Comparison of ENCODE assay signal across 24 cellular contexts in the genomic region with DNA sequence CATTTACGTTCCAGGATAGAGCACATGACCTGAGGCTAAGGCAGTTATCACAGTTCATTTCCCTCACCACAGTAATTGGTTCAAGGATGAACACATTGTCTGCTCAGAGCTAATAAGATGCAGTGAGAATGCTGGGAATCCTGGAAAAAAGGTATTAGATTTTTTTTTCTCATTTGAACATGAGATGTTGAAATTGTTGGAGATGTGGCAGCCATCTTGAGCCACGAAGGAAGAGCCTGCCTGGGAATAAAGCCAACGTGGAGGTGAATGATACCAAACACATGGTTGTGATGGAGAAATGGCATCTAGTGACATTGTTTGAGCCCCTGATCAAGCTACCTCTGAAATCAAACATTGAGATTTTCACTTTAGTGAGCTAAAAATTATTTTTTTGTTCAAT. TPM values are rescaled to one million over a fixed set of nuclear protein-coding genes. Genes with fewer than 3 reads are reported as not detected.
A peak's percentile ranks its signal among the peaks of the same experiment; 100 is the strongest.
DNase-seq lines count a peak whose midpoint lies in the region; ATAC-seq, FAIRE-seq and TF ChIP-seq lines count a peak whose summit lies in the region.
"Had no signal": no experiment of that assay in that cellular context is flagged by ENCODE, and none has a peak within 500 bp of the region (broad histone marks: within the 10 kb centered on the region; RNA-seq: fewer than 3 reads in every experiment).

No MANE protein-coding gene starts in this region.

- peak; percentile 37 for FAIRE-seq in K562 (lab: Jason Lieb, UNC)
- FAIRE-seq: A204.1, GM12891, GM19239 had no signal

- WGBS in K562 (ENCODE audit: insufficient coverage, low coverage, missing lambda C conversion rate), result 10% methylated on average over 3 of the region's 3 CpGs

- in situ Hi-C loops in K562 (cut with MboI), result no loop called here

- no peak overlapping the region for H3K4me2 ChIP-seq in K562 (ENCODE audit: insufficient read depth, low read length)
- H3K4me2 ChIP-seq: BLaER1 had no signal

- peaks cover 0 to 4% of the 10 kb centered on the region in 2 experiments; a peak in 3 of 5 replicates for H3K4me1 ChIP-seq in K562 (replicated peaks in 1 of 2; ENCODE audit: control insufficient read depth in 2 of 2, insufficient read depth in 2 of 2, low read length in 2 of 2)
- H3K4me1 ChIP-seq: BE2C had no signal

- no peak for TF ChIP-seq POLR2A in K562 (conservative IDR thresholded peaks at IDR 0.05)

- TF ChIP-seq EP300 in Ishikawa (IDR thresholded peaks at IDR 0.05; ENCODE audit: borderline replicate concordance) (no peak), K562 (IDR thresholded peaks at IDR 0.05; ENCODE audit: low read length) (no peak)

- CTCF ChIA-PET in K562 (lab: Yijun Ruan, JAX; ENCODE audit: low intra/inter-chr PET ratio), result no interaction called here

- H3K9ac ChIP-seq in K562 (ENCODE audit: insufficient read depth in 1 of 2, low read depth in 2 of 2, low read length in 2 of 2), result no peak overlapping the region
- H3K9ac ChIP-seq: BLaER1 had no signal

- H2AFZ ChIP-seq in K562 (ENCODE audit: low read depth, low read length), result peak overlapping the region; percentile 41; the same call in 1 of the 2 replicates

- DNase-seq in K562 (ENCODE audit: extremely low read depth in 1 of 4, low spot score in 3 of 4) (no peak), GDM1 (lab: John Stamatoyannopoulos, UW) (no peak)
- DNase-seq: 8988T; ACHN; BE2C; C1 segment of cervical spinal cord; CD4-positive, alpha-beta memory T cell; CD4-positive, CD25-positive, alpha-beta regulatory T cell; CD8-positive, alpha-beta memory T cell; COR-L47; DMS 273 treated with DMSO at 0.1 percent for 48 hours; DMS153; DMS53; DMS79; DND-41; EL; GF-D8 had no signal

- H3K27me3 ChIP-seq in K562 (ENCODE audit: control insufficient read depth in 2 of 2, insufficient read depth in 2 of 2, low read length in 2 of 2), result no peaks in the 10 kb centered on the region
- H3K27me3 ChIP-seq: BE2C, BLaER1 had no signal

- H3K9me3 ChIP-seq in K562 (replicated peaks; ENCODE audit: control insufficient read depth, insufficient read depth, low read depth, low read length), result no peaks in the 10 kb centered on the region
- H3K9me3 ChIP-seq: BE2C had no signal

- no peak for ATAC-seq in K562
- ATAC-seq in HG03108 (IDR thresholded peaks at IDR 0.05; ENCODE audit: unreplicated experiment), result no peak
- no peak for ATAC-seq in HG02981 (IDR thresholded peaks at IDR 0.05; ENCODE audit: unreplicated experiment)

- BruUV-seq in K562 (replicated peaks; lab: Mats Ljungman, UMichigan), result no TSS peak

- H3K27ac ChIP-seq in K562 (ENCODE audit: extremely low read depth, low read depth, low read length), result no peak overlapping the region
- H3K27ac ChIP-seq: BLaER1 had no signal

- H3K79me2 ChIP-seq in K562 (ENCODE audit: control insufficient read depth, insufficient read depth, low read length), result no peaks in the 10 kb centered on the region

- H3K9me1 ChIP-seq in K562 (ENCODE audit: control insufficient read depth, insufficient read depth, low read length), result no peaks in the 10 kb centered on the region

- no peak overlapping the region for H3K4me3 ChIP-seq in K562
- H3K4me3 ChIP-seq: BLaER1 had no signal

- H4K20me1 ChIP-seq in K562 (replicated peaks; ENCODE audit: control insufficient read depth, insufficient read depth, low read length), result no peaks in the 10 kb centered on the region
- H4K20me1 ChIP-seq: BLaER1 had no signal

- POLR2A ChIA-PET in K562 (lab: Yijun Ruan, JAX), result interaction anchor here (1.7 kb wide), 1 partner anchor 16 kb away, joined by 8 read pairs; a partner anchor contains a TSS

- intact Hi-C loops in K562 (cut with micrococcal nuclease), result no loop called here

- TF ChIP-seq CTCF in K562 (IDR thresholded peaks at IDR 0.05 in 2 of 3, conservative IDR thresholded peaks at IDR 0.05 in 1 of 3; ENCODE audit: insufficient read depth in 2 of 3, low read depth in 1 of 3, low read length in 3 of 3), result no peak

- no peak for TF ChIP-seq RAD21 in Ishikawa (IDR thresholded peaks at IDR 0.05; ENCODE audit: low read depth)
- TF ChIP-seq RAD21 in K562 (CRISPR knock-in tag; conservative IDR thresholded peaks at IDR 0.05 in 1 of 2, IDR thresholded peaks at IDR 0.05 in 1 of 2), result no peak

- no peaks in the 10 kb centered on the region for H3K36me3 ChIP-seq in K562 (ENCODE audit: control insufficient read depth, insufficient read depth, low read length)
- H3K36me3 ChIP-seq: BE2C, BLaER1 had no signal

TF ChIP-seq in Ishikawa, 13 proteins besides CTCF, POLR2A, EP300 and RAD21:
- TF ChIP-seq, protein P1, sequence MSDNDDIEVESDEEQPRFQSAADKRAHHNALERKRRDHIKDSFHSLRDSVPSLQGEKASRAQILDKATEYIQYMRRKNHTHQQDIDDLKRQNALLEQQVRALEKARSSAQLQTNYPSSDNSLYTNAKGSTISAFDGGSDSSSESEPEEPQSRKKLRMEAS (IDR thresholded peaks at IDR 0.05), result 0 out of 2 replicates have a peak, but pooled peaks have one; percentile 16
- no peak for TF ChIP-seq CREB1 (IDR thresholded peaks at IDR 0.05; ENCODE audit: low read depth)
- no peak for TF ChIP-seq TEAD4 (IDR thresholded peaks at IDR 0.05)
- TF ChIP-seq YY1 (IDR thresholded peaks at IDR 0.05; ENCODE audit: low read depth), result no peak

TF ChIP-seq in K562, 482 proteins besides CTCF, POLR2A, EP300 and RAD21 (continues in another document):
- TF ChIP-seq L3MBTL2 (IDR thresholded peaks at IDR 0.05) (peak; percentile 82), PHB2 (IDR thresholded peaks at IDR 0.05; ENCODE audit: low read depth) (no peak), YY1 (IDR thresholded peaks at IDR 0.05; ENCODE audit: borderline replicate concordance in 1 of 3, control insufficient read depth in 1 of 3, extremely low read depth in 1 of 3, insufficient read depth in 3 of 3, insufficient read length in 1 of 3, insufficient replicate concordance in 2 of 3, low read depth in 1 of 3, low read length in 2 of 3) (peak in 2 of 3 experiments; percentile 12 to 18)

RNA-seq across cellular contexts. Expression of a gene that starts 16.0 kb away (rescaled TPM):
- total RNA-seq in K562 (2011; cell fraction: chromatin; rRNA removed; ENCODE audit: low replicate concordance), result 117 and 214 TPM in 2 replicates
- total RNA-seq in K562 (2011; cell fraction: nucleolus; rRNA removed), result 88.2 and 95.5 TPM in 2 replicates
- total RNA-seq in K562 (2011; cell fraction: nucleoplasm; rRNA removed), result 186 and 203 TPM in 2 replicates
- 88.0 and 111 TPM in 2 replicates for total RNA-seq in K562 (2014; rRNA removed)
- total RNA-seq in K562 (2014; rRNA removed; fragmentation: Illumina TruSeq; extraction: Trizol), result 144 TPM in 2 replicates
- total RNA-seq in K562 (2015; rRNA removed; fragmentation: Illumina TruSeq; extraction: Trizol), result 142 and 147 TPM in 2 replicates
- total RNA-seq in K562 (2021), result 111 and 114 TPM in 2 replicates
- 87.8 and 125 TPM in 2 replicates for polyA plus RNA-seq in K562 (2011; rRNA removed)
- 43.1 and 55.5 TPM in 2 replicates for polyA plus RNA-seq in K562 (2011; cell fraction: cytosol; rRNA removed)
- polyA plus RNA-seq in K562 (2011; cell fraction: nucleus; rRNA removed), result 33.7 and 45.5 TPM in 2 replicates
- 71.2 and 87.2 TPM in 2 replicates for polyA plus RNA-seq in K562 (2012)
- polyA plus RNA-seq in K562 (2014; fragmentation: Illumina TruSeq; extraction: Trizol), result 80.5 and 100 TPM in 2 replicates
- polyA plus RNA-seq in K562 (2014; fragmentation: Nextera tagmentation; extraction: Ambion mirVana), result 10 to 100 TPM; 22.4 to 32.8 TPM
- 76.8 and 85.9 TPM in 2 replicates for polyA plus RNA-seq in K562 (2014; rRNA removed)
- polyA minus RNA-seq in K562 (2011; rRNA and poly(A)+ RNA removed), result 169 and 173 TPM in 2 replicates
- 50.8 and 65.5 TPM in 2 replicates for polyA minus RNA-seq in K562 (2011; cell fraction: cytosol; rRNA and poly(A)+ RNA removed)
- 47.0 and 80.1 TPM in 2 replicates for polyA minus RNA-seq in K562 (2011; cell fraction: nucleus; rRNA and poly(A)+ RNA removed)
